12 cellular contexts compared by ENCODE assay signal in the genomic region with DNA sequence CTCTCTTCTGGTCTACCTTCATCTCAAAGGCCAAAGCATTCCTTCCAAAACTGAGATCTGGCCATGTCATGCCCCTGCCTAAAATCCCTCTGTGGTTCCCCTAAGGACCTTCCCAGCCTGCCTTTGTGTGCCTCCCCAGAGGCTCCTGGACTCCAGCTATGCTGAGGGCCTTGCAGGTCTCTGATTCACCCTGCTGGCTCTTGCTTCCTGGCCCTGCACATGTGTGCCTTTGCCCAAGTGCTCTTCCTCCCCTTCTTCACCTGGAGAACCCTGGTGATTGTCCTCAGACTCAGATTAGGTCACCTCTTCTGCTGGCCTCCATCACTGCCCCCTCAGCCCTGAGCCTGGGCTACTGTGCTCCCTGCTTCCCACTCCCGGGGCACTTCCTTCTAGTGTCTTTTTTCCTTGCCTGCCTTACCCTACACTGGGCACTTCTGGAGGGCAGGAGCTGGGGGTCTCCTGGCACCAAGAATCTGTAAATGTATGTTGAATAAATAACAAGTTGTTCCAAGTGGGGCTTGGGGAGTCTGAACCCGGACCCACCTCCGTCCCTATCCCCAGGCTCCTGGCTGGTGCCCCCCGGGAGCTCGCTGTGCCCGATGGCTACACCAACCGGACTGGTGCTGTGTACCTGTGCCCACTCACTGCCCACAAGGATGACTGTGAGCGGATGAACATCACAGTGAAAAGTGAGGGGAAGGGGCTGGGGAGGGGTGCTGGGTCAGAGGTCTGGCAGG. TPM values are rescaled to one million over a fixed set of nuclear protein-coding genes. Genes with fewer than 3 reads are reported as not detected.
DNase-seq lines count a peak whose midpoint lies in the region; ATAC-seq, FAIRE-seq and TF ChIP-seq lines count a peak whose summit lies in the region.
"Had no signal": no experiment of that assay in that cellular context is flagged by ENCODE, and none has a peak within 500 bp of the region (broad histone marks: within the 10 kb centered on the region; RNA-seq: fewer than 3 reads in every experiment).

No MANE protein-coding gene starts in this region.

- no peaks in the 10 kb centered on the region for H3K27me3 ChIP-seq in astrocyte (ENCODE audit: insufficient read depth, low read length)

- peaks cover 63% of the 10 kb centered on the region for H3K4me1 Mint-ChIP-seq in astrocyte (ENCODE audit: low read depth, unreplicated experiment)

- H3K4me3 ChIP-seq in astrocyte (ENCODE audit: insufficient read depth, low read depth, low read length) = no peak overlapping the region
- H3K4me3 ChIP-seq in kidney (ENCODE audit: low read length in 2 of 2) = no peak overlapping the region

- peaks cover 15% of the 10 kb centered on the region for H3K36me3 Mint-ChIP-seq in astrocyte (ENCODE audit: low read depth, unreplicated experiment)

- no peaks in the 10 kb centered on the region for H3K27me3 Mint-ChIP-seq in astrocyte (ENCODE audit: low read depth, unreplicated experiment)

- H3K9me3 ChIP-seq in astrocyte (ENCODE audit: insufficient read depth, low read depth, low read length) = no peaks in the 10 kb centered on the region
- no peaks in the 10 kb centered on the region for H3K9me3 ChIP-seq in kidney (ENCODE audit: control insufficient read depth in 1 of 2, low read length in 2 of 2)

- ATAC-seq in GM18511 (IDR thresholded peaks at IDR 0.05; ENCODE audit: unreplicated experiment) (no peak), HG03469 (IDR thresholded peaks at IDR 0.05; ENCODE audit: unreplicated experiment) (no peak)

- peak overlapping the region; percentile 74 for H3K4me2 ChIP-seq in astrocyte (ENCODE audit: low read length)

- H3K9ac ChIP-seq in astrocyte (ENCODE audit: low read length) = peak overlapping the region; percentile 86
- peak overlapping the region in 1 of 2 donors; percentile 75 for H3K9ac ChIP-seq in kidney (ENCODE audit: low read length in 2 of 2)

- intact Hi-C loops in kidney (cut with DNase I) = no loop called here

- DNase-seq in HT1080 (ENCODE audit: low read depth) (peak; percentile 75), astrocyte (ENCODE audit: low read depth) (peak; percentile 41), kidney (peak; percentile 72), amygdala (lab: John Stamatoyannopoulos, UW) (no peak), NCI-H1436 (lab: John Stamatoyannopoulos, UW) (no peak)
- DNase-seq: activated naive CD4-positive, alpha-beta T cell; NCI-H1417 treated with DMSO at 0.1 percent for 48 hours; OCI-M1; stimulated activated CD4-positive, alpha-beta T cell treated with anti-CD3 and anti-CD28 coated beads, Interleukin-2, amount 100 ng/mL, for 24 hours had no signal

- FAIRE-seq in astrocyte (lab: Jason Lieb, UNC) = no peak
- no peak for FAIRE-seq in kidney (lab: Jason Lieb, UNC)

- peak overlapping the region; percentile 67 for H3K4me3 Mint-ChIP-seq in astrocyte (ENCODE audit: unreplicated experiment)

- H3K36me3 ChIP-seq in astrocyte (ENCODE audit: insufficient read depth, low read length) = peaks cover 21% of the 10 kb centered on the region
- peaks cover 0 to 10% of the 10 kb centered on the region in 2 donors for H3K36me3 ChIP-seq in kidney (ENCODE audit: control insufficient read depth in 1 of 2, insufficient read depth in 2 of 2, low read length in 2 of 2)

- H3K27ac ChIP-seq in astrocyte (ENCODE audit: low read depth, low read length) = peak overlapping the region; percentile 96
- peak overlapping the region; percentile 80 to 89 for H3K27ac ChIP-seq in kidney (ENCODE audit: low read depth in 2 of 2, low read length in 2 of 2)
- peak overlapping the region; percentile 61 for H3K27ac ChIP-seq in temporal lobe (ENCODE audit: low read depth, low read length)

- peaks cover 94% of the 10 kb centered on the region for H3K79me2 ChIP-seq in astrocyte (ENCODE audit: insufficient read depth, low read length)

- peaks cover 81% of the 10 kb centered on the region for H3K4me1 ChIP-seq in astrocyte (ENCODE audit: insufficient read depth, low read length)
- H3K4me1 ChIP-seq in kidney (ENCODE audit: control insufficient read depth in 1 of 2, insufficient read depth in 1 of 2, low read depth in 1 of 2, low read length in 2 of 2) = peaks cover 57 to 58% of the 10 kb centered on the region in 2 donors

- peaks cover 24% of the 10 kb centered on the region for H4K20me1 ChIP-seq in astrocyte (ENCODE audit: insufficient read depth, low read length)

- peak overlapping the region; percentile 91 for H3K27ac Mint-ChIP-seq in astrocyte (ENCODE audit: unreplicated experiment)

- TF ChIP-seq CTCF in astrocyte (IDR thresholded peaks at IDR 0.05; ENCODE audit: insufficient read depth, low read depth, low read length) (no peak), kidney (IDR thresholded peaks at IDR 0.05; ENCODE audit: borderline replicate concordance, extremely low read depth, insufficient read depth) (no peak)

- H3K9me3 Mint-ChIP-seq in astrocyte (ENCODE audit: unreplicated experiment) = no peaks in the 10 kb centered on the region

- H2AFZ ChIP-seq in astrocyte (ENCODE audit: low read depth, low read length) = no peak overlapping the region

RNA-seq across cellular contexts. Expression of gene ITGA3, which starts 7.8 kb away (rescaled TPM):
- 680 and 729 TPM in 2 replicates for total RNA-seq in HT1080 (2014; rRNA removed; shearing (Covaris generic))
- 478 and 533 TPM in 2 replicates for polyA plus RNA-seq in HT1080 (2015; cell fraction: cytosol; rRNA removed)
- 1,609 and 1,788 TPM in 2 replicates for polyA plus RNA-seq in HT1080 (2015; cell fraction: nucleus; rRNA removed)
- 319 and 373 TPM in 2 replicates for total RNA-seq in astrocyte
- total RNA-seq in kidney = 367 TPM
- polyA plus RNA-seq in kidney (ENCODE audit: insufficient read depth, low read depth, low replicate concordance) = 117 TPM
- total RNA-seq in temporal lobe = 17.2 TPM

RNA-seq across cellular contexts. Expression of gene PDK2, which starts 31.5 kb away (rescaled TPM):
- 3.3 and 3.9 TPM in 2 replicates for total RNA-seq in HT1080 (2014; rRNA removed; shearing (Covaris generic))
- 5.8 and 6.9 TPM in 2 replicates for polyA plus RNA-seq in HT1080 (2015; cell fraction: cytosol; rRNA removed)
- 5.8 and 6.4 TPM in 2 replicates for polyA plus RNA-seq in HT1080 (2015; cell fraction: nucleus; rRNA removed)
- 25.8 and 26.8 TPM in 2 replicates for total RNA-seq in astrocyte
- total RNA-seq in kidney = 41.9 TPM
- polyA plus RNA-seq in kidney (ENCODE audit: insufficient read depth, low read depth, low replicate concordance) = 121 TPM
- 11.1 TPM for total RNA-seq in temporal lobe

Comparison
In these comparisons a context has a peak if more than half of its experiments do, and no peak if none do; other contexts are left out.
1. DNase-seq: peak in HT1080 (single experiment), astrocyte (single experiment) and kidney (single experiment); none in amygdala (0 of 56) and NCI-H1436 (single experiment).
2. RNA of gene ITGA3, which starts 7.8 kb away (total RNA-seq): 680 to 729 TPM in HT1080, 367 TPM in kidney (single experiment) and 319 to 373 TPM in astrocyte; 17.2 TPM in temporal lobe (single experiment); every median in the first group is over 10 times any median in the second.
3. Peak in every context shown above with its lines, with median percentiles within 50 percentile points of each other: H3K27ac ChIP-seq.